1 cellular context compared by ENCODE assay signal in the genomic region with DNA sequence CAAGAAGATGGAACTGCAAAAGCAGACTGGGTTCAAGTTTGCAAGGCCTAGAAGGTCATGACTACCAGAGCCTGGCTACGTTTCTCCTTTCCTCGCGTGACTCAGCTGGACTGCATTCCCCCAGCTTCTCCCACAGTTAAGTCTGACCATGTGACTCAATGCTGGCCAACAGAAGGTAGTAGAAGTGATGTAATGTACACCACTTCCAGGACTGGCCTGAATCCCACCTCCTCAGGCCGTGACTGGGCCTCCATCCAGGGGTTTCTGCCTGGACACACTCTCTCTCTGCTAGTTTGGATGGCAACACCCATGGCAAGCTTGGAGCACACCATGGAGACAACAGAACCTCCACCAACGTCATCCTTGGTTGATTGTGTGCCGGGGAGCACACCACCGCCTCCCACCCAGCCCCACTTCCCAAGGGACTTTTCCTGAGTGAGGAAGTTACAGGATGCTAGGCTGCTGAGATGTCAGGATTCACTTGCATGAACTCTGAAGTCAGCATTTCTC.
A peak's percentile ranks its signal among the peaks of the same experiment; 100 is the strongest.
TF ChIP-seq lines count a peak whose summit lies in the region.

No MANE protein-coding gene starts in this region.

TF ChIP-seq in K562, 482 proteins besides CTCF, POLR2A, EP300 and RAD21 (continued from another document):
- TF ChIP-seq, protein P1, sequence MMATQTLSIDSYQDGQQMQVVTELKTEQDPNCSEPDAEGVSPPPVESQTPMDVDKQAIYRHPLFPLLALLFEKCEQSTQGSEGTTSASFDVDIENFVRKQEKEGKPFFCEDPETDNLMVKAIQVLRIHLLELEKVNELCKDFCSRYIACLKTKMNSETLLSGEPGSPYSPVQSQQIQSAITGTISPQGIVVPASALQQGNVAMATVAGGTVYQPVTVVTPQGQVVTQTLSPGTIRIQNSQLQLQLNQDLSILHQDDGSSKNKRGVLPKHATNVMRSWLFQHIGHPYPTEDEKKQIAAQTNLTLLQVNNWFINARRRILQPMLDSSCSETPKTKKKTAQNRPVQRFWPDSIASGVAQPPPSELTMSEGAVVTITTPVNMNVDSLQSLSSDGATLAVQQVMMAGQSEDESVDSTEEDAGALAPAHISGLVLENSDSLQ (IDR thresholded peaks at IDR 0.05): no peak
- TF ChIP-seq POLR2AphosphoS5 (IDR thresholded peaks at IDR 0.05; ENCODE audit: control insufficient read depth, insufficient read depth, low read depth, low read length) (no peak), ARID2 (IDR thresholded peaks at IDR 0.05) (no peak), CHCHD3 (CRISPR knock-in tag; IDR thresholded peaks at IDR 0.05) (no peak), ZBTB17 (CRISPR knock-in tag; IDR thresholded peaks at IDR 0.05) (no peak), GATAD2A (IDR thresholded peaks at IDR 0.05) (no peak), HSF4 (CRISPR knock-in tag; IDR thresholded peaks at IDR 0.05; ENCODE audit: borderline replicate concordance) (no peak), SP2 (IDR thresholded peaks at IDR 0.05; ENCODE audit: extremely low read depth, low read depth, low read length, poor library complexity, severe bottlenecking) (no peak), ETV6 (IDR thresholded peaks at IDR 0.05; ENCODE audit: borderline replicate concordance in 1 of 2, low read depth in 2 of 2, low read length in 1 of 2) (no peak), ETV6 (CRISPR knock-in tag; IDR thresholded peaks at IDR 0.05; ENCODE audit: borderline replicate concordance) (no peak), MAFK (IDR thresholded peaks at IDR 0.05; ENCODE audit: low read length) (peak; percentile 61; the same call in 1 of the 2 replicates), TFAP4 (CRISPR knock-in tag; IDR thresholded peaks at IDR 0.05; ENCODE audit: borderline replicate concordance) (0 out of 2 replicates have a peak, but pooled peaks have one; percentile 6), ZNF354B (CRISPR knock-in tag; IDR thresholded peaks at IDR 0.05) (no peak), GATAD2B (IDR thresholded peaks at IDR 0.05; ENCODE audit: borderline replicate concordance) (no peak), MAFG (tag; conservative IDR thresholded peaks at IDR 0.05) (peak; percentile 53), ZNF644 (tag; IDR thresholded peaks at IDR 0.05; ENCODE audit: low read depth) (no peak), NFIC (IDR thresholded peaks at IDR 0.05) (no peak), ZNF12 (CRISPR knock-in tag; IDR thresholded peaks at IDR 0.05) (no peak), CBFA2T3 (IDR thresholded peaks at IDR 0.05) (no peak), ZNF408 (CRISPR knock-in tag; IDR thresholded peaks at IDR 0.05; ENCODE audit: low read depth) (no peak), NFE2 (IDR thresholded peaks at IDR 0.05; ENCODE audit: low read depth) (peak; percentile 59), USF1 (CRISPR knock-in tag; IDR thresholded peaks at IDR 0.05) (peak; percentile 55; the same call in 1 of the 2 replicates), ZNF175 (CRISPR knock-in tag; IDR thresholded peaks at IDR 0.05; ENCODE audit: low read depth) (no peak), THAP12 (CRISPR knock-in tag; IDR thresholded peaks at IDR 0.05) (no peak)
- TF ChIP-seq, protein P2, sequence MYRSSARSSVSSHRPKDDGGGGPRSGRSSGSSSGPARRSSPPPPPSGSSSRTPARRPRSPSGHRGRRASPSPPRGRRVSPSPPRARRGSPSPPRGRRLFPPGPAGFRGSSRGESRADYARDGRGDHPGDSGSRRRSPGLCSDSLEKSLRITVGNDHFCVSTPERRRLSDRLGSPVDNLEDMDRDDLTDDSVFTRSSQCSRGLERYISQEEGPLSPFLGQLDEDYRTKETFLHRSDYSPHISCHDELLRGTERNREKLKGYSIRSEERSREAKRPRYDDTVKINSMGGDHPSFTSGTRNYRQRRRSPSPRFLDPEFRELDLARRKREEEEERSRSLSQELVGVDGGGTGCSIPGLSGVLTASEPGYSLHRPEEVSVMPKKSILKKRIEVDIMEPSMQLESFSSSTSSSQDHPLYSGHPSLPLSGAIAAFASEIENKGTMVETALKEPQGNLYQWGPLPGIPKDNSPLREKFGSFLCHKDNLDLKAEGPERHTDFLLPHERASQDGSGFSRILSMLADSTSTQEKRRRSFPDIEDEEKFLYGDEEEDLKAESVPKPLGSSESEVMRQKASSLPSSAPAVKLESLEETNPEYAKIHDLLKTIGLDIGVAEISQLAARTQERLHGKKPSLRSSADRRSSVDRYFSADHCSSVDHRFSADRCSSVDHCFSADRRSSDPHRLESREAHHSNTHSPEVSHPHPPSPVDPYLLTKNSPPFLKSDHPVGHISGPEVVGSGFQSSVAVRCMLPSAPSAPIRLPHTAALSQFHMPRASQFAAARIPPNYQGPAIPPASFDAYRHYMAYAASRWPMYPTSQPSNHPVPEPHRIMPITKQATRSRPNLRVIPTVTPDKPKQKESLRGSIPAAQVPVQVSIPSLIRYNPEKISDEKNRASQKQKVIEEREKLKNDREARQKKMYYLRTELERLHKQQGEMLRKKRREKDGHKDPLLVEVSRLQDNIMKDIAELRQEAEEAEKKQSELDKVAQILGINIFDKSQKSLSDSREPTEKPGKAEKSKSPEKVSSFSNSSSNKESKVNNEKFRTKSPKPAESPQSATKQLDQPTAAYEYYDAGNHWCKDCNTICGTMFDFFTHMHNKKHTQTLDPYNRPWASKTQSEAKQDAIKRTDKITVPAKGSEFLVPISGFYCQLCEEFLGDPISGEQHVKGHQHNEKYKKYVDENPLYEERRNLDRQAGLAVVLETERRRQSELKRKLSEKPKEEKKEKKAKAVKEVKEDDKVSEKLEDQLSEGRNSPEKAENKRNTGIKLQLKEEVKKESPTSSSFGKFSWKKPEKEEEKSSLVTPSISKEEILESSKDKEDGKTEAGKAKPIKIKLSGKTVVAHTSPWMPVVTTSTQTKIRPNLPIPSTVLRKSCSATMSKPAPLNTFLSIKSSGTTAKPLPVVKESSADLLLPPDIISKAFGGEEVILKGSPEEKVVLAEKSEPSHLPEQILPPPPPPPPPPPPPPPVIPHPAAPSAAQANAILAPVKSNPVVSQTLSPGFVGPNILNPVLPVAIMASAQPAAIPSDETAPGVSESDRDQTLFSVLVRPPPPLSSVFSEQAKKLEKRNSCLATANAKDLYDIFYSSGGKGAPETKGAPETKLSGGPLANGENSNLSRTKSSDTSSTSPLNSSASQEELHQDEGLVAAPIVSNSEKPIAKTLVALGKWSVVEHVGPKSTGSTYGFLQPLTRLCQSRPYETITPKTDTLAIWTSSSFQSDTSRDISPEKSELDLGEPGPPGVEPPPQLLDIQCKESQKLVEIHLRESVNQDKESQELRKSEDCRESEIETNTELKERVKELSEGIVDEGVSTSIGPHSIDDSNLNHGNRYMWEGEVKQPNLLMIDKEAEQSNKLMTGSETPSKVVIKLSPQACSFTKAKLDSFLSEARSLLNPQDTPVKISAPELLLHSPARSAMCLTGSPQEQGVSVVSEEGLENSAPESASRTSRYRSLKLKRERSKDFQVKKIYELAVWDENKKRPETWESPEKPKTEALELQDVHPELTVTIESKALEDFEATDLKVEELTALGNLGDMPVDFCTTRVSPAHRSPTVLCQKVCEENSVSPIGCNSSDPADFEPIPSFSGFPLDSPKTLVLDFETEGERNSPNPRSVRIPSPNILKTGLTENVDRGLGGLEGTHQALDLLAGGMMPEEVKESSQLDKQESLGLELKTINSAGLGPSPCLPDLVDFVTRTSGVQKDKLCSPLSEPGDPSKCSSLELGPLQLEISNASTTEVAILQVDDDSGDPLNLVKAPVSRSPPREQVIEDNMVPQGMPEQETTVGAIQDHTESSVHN (IDR thresholded peaks at IDR 0.05; ENCODE audit: borderline replicate concordance in 1 of 2, low read depth in 1 of 2): no peak
- TF ChIP-seq, protein P3, sequence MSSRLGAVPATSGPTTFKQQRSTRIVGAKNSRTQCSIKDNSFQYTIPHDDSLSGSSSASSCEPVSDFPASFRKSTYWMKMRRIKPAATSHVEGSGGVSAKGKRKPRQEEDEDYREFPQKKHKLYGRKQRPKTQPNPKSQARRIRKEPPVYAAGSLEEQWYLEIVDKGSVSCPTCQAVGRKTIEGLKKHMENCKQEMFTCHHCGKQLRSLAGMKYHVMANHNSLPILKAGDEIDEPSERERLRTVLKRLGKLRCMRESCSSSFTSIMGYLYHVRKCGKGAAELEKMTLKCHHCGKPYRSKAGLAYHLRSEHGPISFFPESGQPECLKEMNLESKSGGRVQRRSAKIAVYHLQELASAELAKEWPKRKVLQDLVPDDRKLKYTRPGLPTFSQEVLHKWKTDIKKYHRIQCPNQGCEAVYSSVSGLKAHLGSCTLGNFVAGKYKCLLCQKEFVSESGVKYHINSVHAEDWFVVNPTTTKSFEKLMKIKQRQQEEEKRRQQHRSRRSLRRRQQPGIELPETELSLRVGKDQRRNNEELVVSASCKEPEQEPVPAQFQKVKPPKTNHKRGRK (tag; IDR thresholded peaks at IDR 0.05): no peak
TF ChIP-seq in K562: peak in this region for 20.
